9 cellular contexts compared by ENCODE assay signal in genomic region chr18:39841133-39842041, GRCh38.
DNase-seq lines count a peak whose midpoint lies in the region; ATAC-seq and TF ChIP-seq lines count a peak whose summit lies in the region.
"Had no signal": no experiment of that assay in that cellular context is flagged by ENCODE, and none has a peak within 500 bp of the region (broad histone marks: within the 10 kb centered on the region; RNA-seq: fewer than 3 reads in every experiment).

No MANE protein-coding gene starts in this region.

- H3K27me3 Mint-ChIP-seq in mesothelial cell of epicardium (ENCODE audit: low read depth) = peaks cover 22% of the 10 kb centered on the region
- peaks cover 6% of the 10 kb centered on the region for H3K27me3 Mint-ChIP-seq in activated T-helper 17 cell treated with anti-CD3 and anti-CD28 coated beads, Interleukin-2, amount 50 U/mL, for 72 hours

- H3K79me2 ChIP-seq in PC-3 (ENCODE audit: low read length) = no peaks in the 10 kb centered on the region

- intact Hi-C loops in PC-3 (cut with micrococcal nuclease) (loop anchor here (5.0 to 10.0 kb wide), 3 partner anchors 106 to 1253 kb away; no protein-coding TSS in a partner anchor), vagina (cut with DNase I) (no loop called here)

- H3F3A ChIP-seq in PC-3 (ENCODE audit: low read length, unreplicated experiment) = no peaks in the 10 kb centered on the region

- BruUV-seq in PC-3 (replicated peaks; lab: Mats Ljungman, UMichigan) = no TSS peak

- H4K20me1 ChIP-seq in PC-3 (ENCODE audit: low read length) = no peaks in the 10 kb centered on the region

- no peaks in the 10 kb centered on the region for H3K36me3 Mint-ChIP-seq in mesothelial cell of epicardium
- H3K36me3 Mint-ChIP-seq in activated T-helper 17 cell treated with anti-CD3 and anti-CD28 coated beads, Interleukin-2, amount 50 U/mL, for 72 hours (ENCODE audit: low read depth) = no peaks in the 10 kb centered on the region

- H3K9ac ChIP-seq in PC-3 (ENCODE audit: low read length) = no peak overlapping the region

- H3K9me2 ChIP-seq in PC-3 (replicated peaks; ENCODE audit: low read length) = no peaks in the 10 kb centered on the region

- no peaks in the 10 kb centered on the region for H3K9me3 Mint-ChIP-seq in mesothelial cell of epicardium
- H3K9me3 Mint-ChIP-seq in activated T-helper 17 cell treated with anti-CD3 and anti-CD28 coated beads, Interleukin-2, amount 50 U/mL, for 72 hours = peaks cover 13% of the 10 kb centered on the region

- peak overlapping the region; percentile 44 for H3K27ac Mint-ChIP-seq in mesothelial cell of epicardium
- no peak overlapping the region for H3K27ac Mint-ChIP-seq in activated T-helper 17 cell treated with anti-CD3 and anti-CD28 coated beads, Interleukin-2, amount 50 U/mL, for 72 hours

- TF ChIP-seq POLR2A in vagina (IDR thresholded peaks at IDR 0.05) = no peak

- CTCF ChIA-PET in PC-3 (lab: Charles Lee) = interaction anchor here (0.7 kb wide), 1 partner anchor 318 kb away, joined by 3 read pairs; no protein-coding TSS in a partner anchor

- H3K9me3 ChIP-seq in PC-3 (ENCODE audit: low read length) = no peaks in the 10 kb centered on the region
- H3K9me3 ChIP-seq in vagina = no peaks in the 10 kb centered on the region

- H3K36me3 ChIP-seq in PC-3 (ENCODE audit: low read depth, low read length) = no peaks in the 10 kb centered on the region
- H3K36me3 ChIP-seq in vagina = no peaks in the 10 kb centered on the region

- H2AFZ ChIP-seq in PC-3 (ENCODE audit: low read length) = peak overlapping the region; percentile 91

- no peak overlapping the region for H3K27ac ChIP-seq in 22Rv1
- H3K27ac ChIP-seq in PC-3 (ENCODE audit: low read length) = no peak overlapping the region
- no peak overlapping the region for H3K27ac ChIP-seq in vagina

- H3K4me2 ChIP-seq in PC-3 (ENCODE audit: low read length) = peak overlapping the region; percentile 86

- DNase-seq in HPDE6-E6E7 (ENCODE audit: extremely low spot score) (peak; percentile 54), PC-3 (peak; percentile 35), epithelial cell of proximal tubule (ENCODE audit: low read depth) (no peak), mesothelial cell of epicardium (ENCODE audit: low spot score in 2 of 2, unreplicated experiment in 2 of 2) (peak; percentile 22 to 72), vagina (ENCODE audit: extremely low spot score in 2 of 2) (no peak)
- DNase-seq: DND-41 had no signal

- POLR2A ChIA-PET in PC-3 (lab: Charles Lee; ENCODE audit: unreplicated experiment) = no interaction called here

- ATAC-seq in PC-3 (peak; percentile 96), HG03460 (IDR thresholded peaks at IDR 0.05; ENCODE audit: unreplicated experiment) (no peak)
- ATAC-seq in activated T-helper 17 cell treated with anti-CD3 and anti-CD28 coated beads, Interleukin-2, amount 50 U/mL, for 72 hours (replicated peaks) = no peak

- peak; percentile 76 for TF ChIP-seq CTCF in 22Rv1 (IDR thresholded peaks at IDR 0.05)
- peak; percentile 36; the same call in 1 of the 2 replicates for TF ChIP-seq CTCF in PC-3 (conservative IDR thresholded peaks at IDR 0.05; ENCODE audit: low read depth, low read length)
- TF ChIP-seq CTCF in epithelial cell of proximal tubule (conservative IDR thresholded peaks at IDR 0.05; ENCODE audit: low read depth, low read length) = peak; percentile 56
- no peak for TF ChIP-seq CTCF in mesothelial cell of epicardium (IDR thresholded peaks at IDR 0.05; ENCODE audit: unreplicated experiment)
- TF ChIP-seq CTCF in vagina (IDR thresholded peaks at IDR 0.05) = peak in 2 of 3 experiments; percentile 8 to 43

- H3K27me3 ChIP-seq in PC-3 (ENCODE audit: low read length) (no peaks in the 10 kb centered on the region), vagina (no peaks in the 10 kb centered on the region)

- H3K4me3 ChIP-seq in PC-3 (ENCODE audit: low read length) = peak overlapping the region; percentile 73
- H3K4me3 ChIP-seq in epithelial cell of proximal tubule (ENCODE audit: low read depth, low read length) = peak overlapping the region; percentile 58
- H3K4me3 ChIP-seq in vagina = peak overlapping the region; percentile 33 to 49

- peaks cover 41% of the 10 kb centered on the region for H3K4me1 Mint-ChIP-seq in mesothelial cell of epicardium
- no peaks in the 10 kb centered on the region for H3K4me1 Mint-ChIP-seq in activated T-helper 17 cell treated with anti-CD3 and anti-CD28 coated beads, Interleukin-2, amount 50 U/mL, for 72 hours

- H3K4me1 ChIP-seq in PC-3 (ENCODE audit: insufficient read depth, low read length) = no peaks in the 10 kb centered on the region
- H3K4me1 ChIP-seq in vagina = peaks cover 11% of the 10 kb centered on the region

- peak overlapping the region; percentile 79 for H3K4me3 Mint-ChIP-seq in mesothelial cell of epicardium
- H3K4me3 Mint-ChIP-seq in activated T-helper 17 cell treated with anti-CD3 and anti-CD28 coated beads, Interleukin-2, amount 50 U/mL, for 72 hours = no peak overlapping the region

Comparison
In these comparisons a context has a peak if more than half of its experiments do, and no peak if none do; other contexts are left out.
1. DNase-seq: peak in HPDE6-E6E7 (single experiment), PC-3 (single experiment) and mesothelial cell of epicardium (2 of 2); none in epithelial cell of proximal tubule (single experiment) and vagina (0 of 2).
2. Peak in every context shown above with its lines, with median percentiles within 50 percentile points of each other: H3K4me3 ChIP-seq.